8 cellular contexts compared by ENCODE assay signal in genomic region chr7:31633894-31634494, GRCh38. TPM values are rescaled to one million over a fixed set of nuclear protein-coding genes. Genes with fewer than 3 reads are reported as not detected.
A peak's percentile ranks its signal among the peaks of the same experiment; 100 is the strongest.
DNase-seq lines count a peak whose midpoint lies in the region; ATAC-seq and TF ChIP-seq lines count a peak whose summit lies in the region.

No MANE protein-coding gene starts in this region.

- H3K27ac Mint-ChIP-seq in Calu3 (ENCODE audit: unreplicated experiment): peak overlapping the region; percentile 44
- H3K27ac Mint-ChIP-seq in CD4-positive, alpha-beta memory T cell: no peak overlapping the region

- H3K4me1 ChIP-seq in CD4-positive, alpha-beta memory T cell (ENCODE audit: insufficient read depth, low read length): no peaks in the 10 kb centered on the region

- no TSS peak for BruUV-seq in Calu3 (replicated peaks; lab: Mats Ljungman, UMichigan)

- ATAC-seq in GM21367 (IDR thresholded peaks at IDR 0.05; ENCODE audit: unreplicated experiment): no peak
- ATAC-seq in HG03439 (IDR thresholded peaks at IDR 0.05; ENCODE audit: unreplicated experiment): no peak

- peaks cover 4% of the 10 kb centered on the region for H3K36me3 Mint-ChIP-seq in Calu3 (ENCODE audit: insufficient read depth, unreplicated experiment)
- H3K36me3 Mint-ChIP-seq in CD4-positive, alpha-beta memory T cell: no peaks in the 10 kb centered on the region

- H3K27me3 Mint-ChIP-seq in Calu3 (ENCODE audit: unreplicated experiment): no peaks in the 10 kb centered on the region
- no peaks in the 10 kb centered on the region for H3K27me3 Mint-ChIP-seq in CD4-positive, alpha-beta memory T cell

- TF ChIP-seq CTCF in Calu3 (IDR thresholded peaks at IDR 0.05; ENCODE audit: unreplicated experiment) (peak; percentile 92), dorsolateral prefrontal cortex (IDR thresholded peaks at IDR 0.05 in 54 of 56, conservative IDR thresholded peaks at IDR 0.05 in 2 of 56; ENCODE audit: low read depth in 1 of 56, partially characterized antibody in 56 of 56) (peak; percentile 44 to 94 (median 78))

- H3K27ac ChIP-seq in dorsolateral prefrontal cortex: no peak overlapping the region
- no peak overlapping the region for H3K27ac ChIP-seq in CD4-positive, alpha-beta memory T cell (ENCODE audit: low read depth, low read length)

- no peaks in the 10 kb centered on the region for H3K9me3 ChIP-seq in CD4-positive, alpha-beta memory T cell (ENCODE audit: control insufficient read depth in 1 of 2, low read length in 2 of 2)

- H3K27me3 ChIP-seq in dorsolateral prefrontal cortex: no peaks in the 10 kb centered on the region
- H3K27me3 ChIP-seq in CD4-positive, alpha-beta memory T cell (ENCODE audit: insufficient read depth, low read length): no peaks in the 10 kb centered on the region

- CTCF ChIA-PET in Calu3 (lab: Charles Lee): interaction anchor here (0.7 to 3.4 kb wide), 16 partner anchors 134 to 511 kb away, joined by 3 to 149 read pairs (median 4); no protein-coding TSS in a partner anchor
- CTCF ChIA-PET in CD4-positive, alpha-beta memory T cell (lab: Charles Lee; ENCODE audit: partially characterized antibody): no interaction called here

- DNase-seq in Calu3 (peak; percentile 83), HuH-7.5 (ENCODE audit: low spot score) (peak; percentile 38), NOMO-1 treated with DMSO at 0.1 percent for 48 hours (lab: John Stamatoyannopoulos, UW; ENCODE audit: unreplicated experiment) (peak; percentile 65), dorsolateral prefrontal cortex (peak in 9 of 10 donors; percentile 29 to 71 (median 57)), medulla oblongata (ENCODE audit: extremely low spot score) (peak; percentile 87)
- no peak for DNase-seq in CD4-positive, alpha-beta memory T cell

- peaks cover 28% of the 10 kb centered on the region for H3K4me1 Mint-ChIP-seq in Calu3 (ENCODE audit: low read depth, unreplicated experiment)
- no peaks in the 10 kb centered on the region for H3K4me1 Mint-ChIP-seq in CD4-positive, alpha-beta memory T cell

- POLR2A ChIA-PET in CD4-positive, alpha-beta memory T cell (lab: Charles Lee; ENCODE audit: partially characterized antibody): no interaction called here

- no peak overlapping the region for H3K4me3 Mint-ChIP-seq in Calu3 (ENCODE audit: low read depth, unreplicated experiment)
- no peak overlapping the region for H3K4me3 Mint-ChIP-seq in CD4-positive, alpha-beta memory T cell

- H3K4me3 ChIP-seq in dorsolateral prefrontal cortex: no peak overlapping the region
- no peak overlapping the region for H3K4me3 ChIP-seq in CD4-positive, alpha-beta memory T cell (ENCODE audit: low read length in 2 of 2)

- H3K9me3 Mint-ChIP-seq in Calu3 (ENCODE audit: low read depth, unreplicated experiment): no peaks in the 10 kb centered on the region
- peaks cover 0 to 4% (median 2%) of the 10 kb centered on the region in 8 donors for H3K9me3 Mint-ChIP-seq in CD4-positive, alpha-beta memory T cell

- no peaks in the 10 kb centered on the region for H3K36me3 ChIP-seq in CD4-positive, alpha-beta memory T cell (ENCODE audit: insufficient read depth, low read length)

- intact Hi-C loops in Calu3 (cut with micrococcal nuclease; ENCODE audit: unreplicated experiment): loop anchor here (1.0 to 5.0 kb wide), 6 partner anchors 82 to 502 kb away; no protein-coding TSS in a partner anchor
- intact Hi-C loops in dorsolateral prefrontal cortex (cut with DNase I): loop anchor here (2.0 to 10.0 kb wide), 5 partner anchors 192 to 829 kb away; no protein-coding TSS in a partner anchor
- intact Hi-C loops in CD4-positive, alpha-beta memory T cell (cut with micrococcal nuclease): no loop called here

RNA-seq across cellular contexts. Expression of gene PPP1R17, which starts 53.0 kb away (rescaled TPM):
- not detected in 2 replicates for total RNA-seq in Calu3 (2022)
- 1 to 10 TPM in 42 of 120 experiments, under 1 TPM in 64, not detected in 14; 0.20 to 2.6 (median 0.78) TPM for total RNA-seq in dorsolateral prefrontal cortex
- not detected for total RNA-seq in CD4-positive, alpha-beta memory T cell
- polyA plus RNA-seq in CD4-positive, alpha-beta memory T cell: not detected

Comparison
In these comparisons a context has a peak if more than half of its experiments do, and no peak if none do; other contexts are left out.
1. DNase-seq: peak in Calu3 (single experiment), HuH-7.5 (single experiment), NOMO-1 treated with DMSO at 0.1 percent for 48 hours (single experiment), dorsolateral prefrontal cortex (9 of 10) and medulla oblongata (single experiment); none in CD4-positive, alpha-beta memory T cell (0 of 5).